Comparison of ENCODE assay signal across 9 cellular contexts in genomic region chr20:40279390-40279789, GRCh38.
A peak's percentile ranks its signal among the peaks of the same experiment; 100 is the strongest.
DNase-seq lines count a peak whose midpoint lies in the region; ATAC-seq and TF ChIP-seq lines count a peak whose summit lies in the region.
"Had no signal": no experiment of that assay in that cellular context is flagged by ENCODE, and none has a peak within 500 bp of the region (broad histone marks: within the 10 kb centered on the region; RNA-seq: fewer than 3 reads in every experiment).

No MANE protein-coding gene starts in this region.

- H3K27me3 ChIP-seq in BE2C: no peaks in the 10 kb centered on the region

- TF ChIP-seq CTCF in BE2C (IDR thresholded peaks at IDR 0.05; ENCODE audit: low read depth, low read length): no peak

- DNase-seq in BE2C (peak; percentile 43), NCI-H2227 treated with DMSO at 0.1 percent for 48 hours (lab: John Stamatoyannopoulos, UW) (peak; percentile 32), epithelial cell of prostate (ENCODE audit: low read depth, low spot score) (peak; percentile 14), myocyte (ENCODE audit: low read depth) (peak; percentile 3), HuH-7.5 (ENCODE audit: low spot score) (no peak), middle frontal gyrus (ENCODE audit: extremely low spot score, low spot score) (no peak)
- no peak for DNase-seq in activated naive CD8-positive, alpha-beta T cell treated with anti-CD3 and anti-CD28 coated beads for 36 hours
- DNase-seq: WERI-Rb-1 had no signal

- no peaks in the 10 kb centered on the region for H3K9me3 ChIP-seq in BE2C

- no peak overlapping the region for H3K4me3 Mint-ChIP-seq in activated naive CD8-positive, alpha-beta T cell treated with anti-CD3 and anti-CD28 coated beads for 36 hours

- peaks cover 7% of the 10 kb centered on the region for H3K27me3 Mint-ChIP-seq in activated naive CD8-positive, alpha-beta T cell treated with anti-CD3 and anti-CD28 coated beads for 36 hours

- no peaks in the 10 kb centered on the region for H3K36me3 Mint-ChIP-seq in activated naive CD8-positive, alpha-beta T cell treated with anti-CD3 and anti-CD28 coated beads for 36 hours

- H3K9me3 Mint-ChIP-seq in activated naive CD8-positive, alpha-beta T cell treated with anti-CD3 and anti-CD28 coated beads for 36 hours: no peaks in the 10 kb centered on the region

- no peak overlapping the region for H3K4me3 ChIP-seq in BE2C (ENCODE audit: low read depth, low read length)

- H3K4me1 Mint-ChIP-seq in activated naive CD8-positive, alpha-beta T cell treated with anti-CD3 and anti-CD28 coated beads for 36 hours: no peaks in the 10 kb centered on the region

- H3K36me3 ChIP-seq in BE2C: no peaks in the 10 kb centered on the region
- H3K36me3 ChIP-seq: WERI-Rb-1 had no signal

- peaks cover 16% of the 10 kb centered on the region for H3K4me1 ChIP-seq in BE2C

- no peak overlapping the region for H3K27ac ChIP-seq in epithelial cell of prostate
- H3K27ac ChIP-seq: WERI-Rb-1 had no signal

- ATAC-seq in HG03025 (IDR thresholded peaks at IDR 0.05; ENCODE audit: low FRiP score, unreplicated experiment): no peak

- H3K27ac Mint-ChIP-seq in activated naive CD8-positive, alpha-beta T cell treated with anti-CD3 and anti-CD28 coated beads for 36 hours: no peak overlapping the region

Comparison
In these comparisons a context has a peak if more than half of its experiments do, and no peak if none do; other contexts are left out.
1. DNase-seq: peak in BE2C (single experiment), NCI-H2227 treated with DMSO at 0.1 percent for 48 hours (single experiment), epithelial cell of prostate (single experiment) and myocyte (single experiment); none in HuH-7.5 (single experiment), activated naive CD8-positive, alpha-beta T cell treated with anti-CD3 and anti-CD28 coated beads for 36 hours (single experiment) and middle frontal gyrus (single experiment).